1 cellular context compared by ENCODE assay signal in genomic region chr3:107062787-107063186, GRCh38.
A peak's percentile ranks its signal among the peaks of the same experiment; 100 is the strongest.
TF ChIP-seq lines count a peak whose summit lies in the region.

No MANE protein-coding gene starts in this region.

TF ChIP-seq in GM23338, 12 proteins besides CTCF, POLR2A, EP300 and RAD21 (continued from another document):
- TF ChIP-seq, protein P1, sequence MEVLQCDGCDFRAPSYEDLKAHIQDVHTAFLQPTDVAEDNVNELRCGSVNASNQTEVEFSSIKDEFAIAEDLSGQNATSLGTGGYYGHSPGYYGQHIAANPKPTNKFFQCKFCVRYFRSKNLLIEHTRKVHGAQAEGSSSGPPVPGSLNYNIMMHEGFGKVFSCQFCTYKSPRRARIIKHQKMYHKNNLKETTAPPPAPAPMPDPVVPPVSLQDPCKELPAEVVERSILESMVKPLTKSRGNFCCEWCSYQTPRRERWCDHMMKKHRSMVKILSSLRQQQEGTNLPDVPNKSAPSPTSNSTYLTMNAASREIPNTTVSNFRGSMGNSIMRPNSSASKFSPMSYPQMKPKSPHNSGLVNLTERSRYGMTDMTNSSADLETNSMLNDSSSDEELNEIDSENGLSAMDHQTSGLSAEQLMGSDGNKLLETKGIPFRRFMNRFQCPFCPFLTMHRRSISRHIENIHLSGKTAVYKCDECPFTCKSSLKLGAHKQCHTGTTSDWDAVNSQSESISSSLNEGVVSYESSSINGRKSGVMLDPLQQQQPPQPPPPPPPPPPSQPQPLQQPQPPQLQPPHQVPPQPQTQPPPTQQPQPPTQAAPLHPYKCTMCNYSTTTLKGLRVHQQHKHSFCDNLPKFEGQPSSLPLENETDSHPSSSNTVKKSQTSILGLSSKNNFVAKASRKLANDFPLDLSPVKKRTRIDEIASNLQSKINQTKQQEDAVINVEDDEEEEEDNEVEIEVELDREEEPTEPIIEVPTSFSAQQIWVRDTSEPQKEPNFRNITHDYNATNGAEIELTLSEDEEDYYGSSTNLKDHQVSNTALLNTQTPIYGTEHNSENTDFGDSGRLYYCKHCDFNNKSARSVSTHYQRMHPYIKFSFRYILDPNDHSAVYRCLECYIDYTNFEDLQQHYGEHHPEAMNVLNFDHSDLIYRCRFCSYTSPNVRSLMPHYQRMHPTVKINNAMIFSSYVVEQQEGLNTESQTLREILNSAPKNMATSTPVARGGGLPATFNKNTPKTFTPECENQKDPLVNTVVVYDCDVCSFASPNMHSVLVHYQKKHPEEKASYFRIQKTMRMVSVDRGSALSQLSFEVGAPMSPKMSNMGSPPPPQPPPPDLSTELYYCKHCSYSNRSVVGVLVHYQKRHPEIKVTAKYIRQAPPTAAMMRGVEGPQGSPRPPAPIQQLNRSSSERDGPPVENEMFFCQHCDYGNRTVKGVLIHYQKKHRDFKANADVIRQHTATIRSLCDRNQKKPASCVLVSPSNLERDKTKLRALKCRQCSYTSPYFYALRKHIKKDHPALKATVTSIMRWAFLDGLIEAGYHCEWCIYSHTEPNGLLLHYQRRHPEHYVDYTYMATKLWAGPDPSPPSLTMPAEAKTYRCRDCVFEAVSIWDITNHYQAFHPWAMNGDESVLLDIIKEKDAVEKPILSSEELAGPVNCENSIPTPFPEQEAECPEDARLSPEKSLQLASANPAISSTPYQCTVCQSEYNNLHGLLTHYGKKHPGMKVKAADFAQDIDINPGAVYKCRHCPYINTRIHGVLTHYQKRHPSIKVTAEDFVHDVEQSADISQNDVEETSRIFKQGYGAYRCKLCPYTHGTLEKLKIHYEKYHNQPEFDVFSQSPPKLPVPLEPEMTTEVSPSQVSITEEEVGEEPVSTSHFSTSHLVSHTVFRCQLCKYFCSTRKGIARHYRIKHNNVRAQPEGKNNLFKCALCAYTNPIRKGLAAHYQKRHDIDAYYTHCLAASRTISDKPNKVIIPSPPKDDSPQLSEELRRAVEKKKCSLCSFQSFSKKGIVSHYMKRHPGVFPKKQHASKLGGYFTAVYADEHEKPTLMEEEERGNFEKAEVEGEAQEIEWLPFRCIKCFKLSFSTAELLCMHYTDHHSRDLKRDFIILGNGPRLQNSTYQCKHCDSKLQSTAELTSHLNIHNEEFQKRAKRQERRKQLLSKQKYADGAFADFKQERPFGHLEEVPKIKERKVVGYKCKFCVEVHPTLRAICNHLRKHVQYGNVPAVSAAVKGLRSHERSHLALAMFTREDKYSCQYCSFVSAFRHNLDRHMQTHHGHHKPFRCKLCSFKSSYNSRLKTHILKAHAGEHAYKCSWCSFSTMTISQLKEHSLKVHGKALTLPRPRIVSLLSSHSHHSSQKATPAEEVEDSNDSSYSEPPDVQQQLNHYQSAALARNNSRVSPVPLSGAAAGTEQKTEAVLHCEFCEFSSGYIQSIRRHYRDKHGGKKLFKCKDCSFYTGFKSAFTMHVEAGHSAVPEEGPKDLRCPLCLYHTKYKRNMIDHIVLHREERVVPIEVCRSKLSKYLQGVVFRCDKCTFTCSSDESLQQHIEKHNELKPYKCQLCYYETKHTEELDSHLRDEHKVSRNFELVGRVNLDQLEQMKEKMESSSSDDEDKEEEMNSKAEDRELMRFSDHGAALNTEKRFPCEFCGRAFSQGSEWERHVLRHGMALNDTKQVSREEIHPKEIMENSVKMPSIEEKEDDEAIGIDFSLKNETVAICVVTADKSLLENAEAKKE (CRISPR knock-in tag; IDR thresholded peaks at IDR 0.05): peak; percentile 77
- TF ChIP-seq EZH2phosphoT487 (IDR thresholded peaks at IDR 0.05; ENCODE audit: unreplicated experiment): no peak
